ENCODE assay signal across 1 cellular context in the genomic region with DNA sequence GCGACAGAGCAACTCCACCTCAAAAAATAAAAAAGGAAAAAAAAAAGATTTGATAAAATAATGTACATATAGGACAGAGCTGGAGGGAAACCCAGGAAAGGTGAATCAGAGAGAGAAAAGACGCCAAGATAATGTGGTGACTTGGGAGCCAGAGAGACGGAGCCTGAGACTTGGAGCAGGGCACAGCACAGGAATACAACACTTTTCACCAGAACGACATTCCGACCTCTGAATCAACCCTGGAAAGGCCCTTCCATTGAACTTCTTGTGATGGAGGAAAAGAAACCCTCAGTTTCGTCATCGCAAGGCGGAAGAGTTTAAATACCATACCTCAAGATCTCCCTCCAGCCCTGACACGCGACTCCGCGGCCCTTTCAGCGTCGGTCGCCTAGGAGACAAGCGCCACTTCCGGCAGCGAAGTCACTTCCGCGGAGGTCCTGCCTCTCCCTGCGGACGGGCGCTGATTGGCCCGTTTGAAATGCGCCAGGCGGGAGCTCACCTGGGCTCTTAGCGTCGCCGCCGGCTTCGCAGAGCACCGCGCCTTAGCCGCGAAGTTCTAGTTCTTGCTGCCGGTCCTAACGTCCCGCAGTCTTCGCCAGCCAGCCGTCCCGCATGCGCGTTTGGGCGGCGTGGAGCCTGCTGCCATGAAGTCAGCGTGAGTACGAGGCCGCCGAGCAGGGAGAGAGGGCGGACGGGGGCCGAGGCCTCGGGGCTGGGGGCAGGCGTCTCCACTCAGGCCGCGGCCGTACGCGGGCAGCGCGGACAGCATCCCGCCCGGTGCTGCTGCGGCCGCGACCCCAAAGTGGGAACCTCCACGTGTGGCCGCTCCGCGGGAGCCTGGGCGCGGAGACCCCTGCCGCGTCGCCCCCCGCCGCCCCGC.
A peak's percentile ranks its signal among the peaks of the same experiment; 100 is the strongest.
TF ChIP-seq lines count a peak whose summit lies in the region.

A gene (plus strand): TSS at position 528 of the 880 bp plus-strand sequence. CDS start 117 bp downstream, at position 645.

TF ChIP-seq in HEK293, 187 proteins besides CTCF, POLR2A, EP300 and RAD21 (continued from another document and continues in another):
- TF ChIP-seq, protein P1, sequence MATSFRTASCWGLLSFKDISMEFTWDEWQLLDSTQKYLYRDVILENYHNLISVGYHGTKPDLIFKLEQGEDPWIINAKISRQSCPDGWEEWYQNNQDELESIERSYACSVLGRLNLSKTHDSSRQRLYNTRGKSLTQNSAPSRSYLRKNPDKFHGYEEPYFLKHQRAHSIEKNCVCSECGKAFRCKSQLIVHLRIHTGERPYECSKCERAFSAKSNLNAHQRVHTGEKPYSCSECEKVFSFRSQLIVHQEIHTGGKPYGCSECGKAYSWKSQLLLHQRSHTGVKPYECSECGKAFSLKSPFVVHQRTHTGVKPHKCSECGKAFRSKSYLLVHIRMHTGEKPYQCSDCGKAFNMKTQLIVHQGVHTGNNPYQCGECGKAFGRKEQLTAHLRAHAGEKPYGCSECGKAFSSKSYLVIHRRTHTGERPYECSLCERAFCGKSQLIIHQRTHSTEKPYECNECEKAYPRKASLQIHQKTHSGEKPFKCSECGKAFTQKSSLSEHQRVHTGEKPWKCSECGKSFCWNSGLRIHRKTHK (tag by site-specific recombination; IDR thresholded peaks at IDR 0.05): no peak
- TF ChIP-seq SP2 (tag by site-specific recombination; IDR thresholded peaks at IDR 0.05): peak; percentile 95
- TF ChIP-seq, protein P2, sequence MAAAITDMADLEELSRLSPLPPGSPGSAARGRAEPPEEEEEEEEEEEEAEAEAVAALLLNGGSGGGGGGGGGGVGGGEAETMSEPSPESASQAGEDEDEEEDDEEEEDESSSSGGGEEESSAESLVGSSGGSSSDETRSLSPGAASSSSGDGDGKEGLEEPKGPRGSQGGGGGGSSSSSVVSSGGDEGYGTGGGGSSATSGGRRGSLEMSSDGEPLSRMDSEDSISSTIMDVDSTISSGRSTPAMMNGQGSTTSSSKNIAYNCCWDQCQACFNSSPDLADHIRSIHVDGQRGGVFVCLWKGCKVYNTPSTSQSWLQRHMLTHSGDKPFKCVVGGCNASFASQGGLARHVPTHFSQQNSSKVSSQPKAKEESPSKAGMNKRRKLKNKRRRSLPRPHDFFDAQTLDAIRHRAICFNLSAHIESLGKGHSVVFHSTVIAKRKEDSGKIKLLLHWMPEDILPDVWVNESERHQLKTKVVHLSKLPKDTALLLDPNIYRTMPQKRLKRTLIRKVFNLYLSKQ (tag by site-specific recombination; IDR thresholded peaks at IDR 0.05; ENCODE audit: borderline replicate concordance): no peak
- no peak for TF ChIP-seq ZNF404 (tag by site-specific recombination; IDR thresholded peaks at IDR 0.05)
- no peak for TF ChIP-seq ZNF169 (tag by site-specific recombination; IDR thresholded peaks at IDR 0.05)
- TF ChIP-seq, protein P3, sequence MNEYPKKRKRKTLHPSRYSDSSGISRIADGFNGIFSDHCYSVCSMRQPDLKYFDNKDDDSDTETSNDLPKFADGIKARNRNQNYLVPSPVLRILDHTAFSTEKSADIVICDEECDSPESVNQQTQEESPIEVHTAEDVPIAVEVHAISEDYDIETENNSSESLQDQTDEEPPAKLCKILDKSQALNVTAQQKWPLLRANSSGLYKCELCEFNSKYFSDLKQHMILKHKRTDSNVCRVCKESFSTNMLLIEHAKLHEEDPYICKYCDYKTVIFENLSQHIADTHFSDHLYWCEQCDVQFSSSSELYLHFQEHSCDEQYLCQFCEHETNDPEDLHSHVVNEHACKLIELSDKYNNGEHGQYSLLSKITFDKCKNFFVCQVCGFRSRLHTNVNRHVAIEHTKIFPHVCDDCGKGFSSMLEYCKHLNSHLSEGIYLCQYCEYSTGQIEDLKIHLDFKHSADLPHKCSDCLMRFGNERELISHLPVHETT (tag by site-specific recombination; IDR thresholded peaks at IDR 0.05): peak; percentile 37; the same call in 1 of the 2 replicates
- TF ChIP-seq, protein P4, sequence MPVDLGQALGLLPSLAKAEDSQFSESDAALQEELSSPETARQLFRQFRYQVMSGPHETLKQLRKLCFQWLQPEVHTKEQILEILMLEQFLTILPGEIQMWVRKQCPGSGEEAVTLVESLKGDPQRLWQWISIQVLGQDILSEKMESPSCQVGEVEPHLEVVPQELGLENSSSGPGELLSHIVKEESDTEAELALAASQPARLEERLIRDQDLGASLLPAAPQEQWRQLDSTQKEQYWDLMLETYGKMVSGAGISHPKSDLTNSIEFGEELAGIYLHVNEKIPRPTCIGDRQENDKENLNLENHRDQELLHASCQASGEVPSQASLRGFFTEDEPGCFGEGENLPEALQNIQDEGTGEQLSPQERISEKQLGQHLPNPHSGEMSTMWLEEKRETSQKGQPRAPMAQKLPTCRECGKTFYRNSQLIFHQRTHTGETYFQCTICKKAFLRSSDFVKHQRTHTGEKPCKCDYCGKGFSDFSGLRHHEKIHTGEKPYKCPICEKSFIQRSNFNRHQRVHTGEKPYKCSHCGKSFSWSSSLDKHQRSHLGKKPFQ (tag by site-specific recombination; IDR thresholded peaks at IDR 0.05): no peak; the same call in 1 of the 2 replicates
- TF ChIP-seq, protein P5, sequence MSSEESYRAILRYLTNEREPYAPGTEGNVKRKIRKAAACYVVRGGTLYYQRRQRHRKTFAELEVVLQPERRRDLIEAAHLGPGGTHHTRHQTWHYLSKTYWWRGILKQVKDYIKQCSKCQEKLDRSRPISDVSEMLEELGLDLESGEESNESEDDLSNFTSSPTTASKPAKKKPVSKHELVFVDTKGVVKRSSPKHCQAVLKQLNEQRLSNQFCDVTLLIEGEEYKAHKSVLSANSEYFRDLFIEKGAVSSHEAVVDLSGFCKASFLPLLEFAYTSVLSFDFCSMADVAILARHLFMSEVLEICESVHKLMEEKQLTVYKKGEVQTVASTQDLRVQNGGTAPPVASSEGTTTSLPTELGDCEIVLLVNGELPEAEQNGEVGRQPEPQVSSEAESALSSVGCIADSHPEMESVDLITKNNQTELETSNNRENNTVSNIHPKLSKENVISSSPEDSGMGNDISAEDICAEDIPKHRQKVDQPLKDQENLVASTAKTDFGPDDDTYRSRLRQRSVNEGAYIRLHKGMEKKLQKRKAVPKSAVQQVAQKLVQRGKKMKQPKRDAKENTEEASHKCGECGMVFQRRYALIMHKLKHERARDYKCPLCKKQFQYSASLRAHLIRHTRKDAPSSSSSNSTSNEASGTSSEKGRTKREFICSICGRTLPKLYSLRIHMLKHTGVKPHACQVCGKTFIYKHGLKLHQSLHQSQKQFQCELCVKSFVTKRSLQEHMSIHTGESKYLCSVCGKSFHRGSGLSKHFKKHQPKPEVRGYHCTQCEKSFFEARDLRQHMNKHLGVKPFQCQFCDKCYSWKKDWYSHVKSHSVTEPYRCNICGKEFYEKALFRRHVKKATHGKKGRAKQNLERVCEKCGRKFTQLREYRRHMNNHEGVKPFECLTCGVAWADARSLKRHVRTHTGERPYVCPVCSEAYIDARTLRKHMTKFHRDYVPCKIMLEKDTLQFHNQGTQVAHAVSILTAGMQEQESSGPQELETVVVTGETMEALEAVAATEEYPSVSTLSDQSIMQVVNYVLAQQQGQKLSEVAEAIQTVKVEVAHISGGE (tag by site-specific recombination; conservative IDR thresholded peaks at IDR 0.05; ENCODE audit: low read depth): peak; percentile 74
- TF ChIP-seq, protein P6, sequence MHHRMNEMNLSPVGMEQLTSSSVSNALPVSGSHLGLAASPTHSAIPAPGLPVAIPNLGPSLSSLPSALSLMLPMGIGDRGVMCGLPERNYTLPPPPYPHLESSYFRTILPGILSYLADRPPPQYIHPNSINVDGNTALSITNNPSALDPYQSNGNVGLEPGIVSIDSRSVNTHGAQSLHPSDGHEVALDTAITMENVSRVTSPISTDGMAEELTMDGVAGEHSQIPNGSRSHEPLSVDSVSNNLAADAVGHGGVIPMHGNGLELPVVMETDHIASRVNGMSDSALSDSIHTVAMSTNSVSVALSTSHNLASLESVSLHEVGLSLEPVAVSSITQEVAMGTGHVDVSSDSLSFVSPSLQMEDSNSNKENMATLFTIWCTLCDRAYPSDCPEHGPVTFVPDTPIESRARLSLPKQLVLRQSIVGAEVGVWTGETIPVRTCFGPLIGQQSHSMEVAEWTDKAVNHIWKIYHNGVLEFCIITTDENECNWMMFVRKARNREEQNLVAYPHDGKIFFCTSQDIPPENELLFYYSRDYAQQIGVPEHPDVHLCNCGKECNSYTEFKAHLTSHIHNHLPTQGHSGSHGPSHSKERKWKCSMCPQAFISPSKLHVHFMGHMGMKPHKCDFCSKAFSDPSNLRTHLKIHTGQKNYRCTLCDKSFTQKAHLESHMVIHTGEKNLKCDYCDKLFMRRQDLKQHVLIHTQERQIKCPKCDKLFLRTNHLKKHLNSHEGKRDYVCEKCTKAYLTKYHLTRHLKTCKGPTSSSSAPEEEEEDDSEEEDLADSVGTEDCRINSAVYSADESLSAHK (tag by site-specific recombination; IDR thresholded peaks at IDR 0.05): no peak; the same call in 1 of the 2 replicates
- TF ChIP-seq ZFP41 (tag by site-specific recombination; IDR thresholded peaks at IDR 0.05; ENCODE audit: borderline replicate concordance): no peak
- TF ChIP-seq ZNF184 (tag by site-specific recombination; IDR thresholded peaks at IDR 0.05): no peak
- TF ChIP-seq ZNF221 (tag by site-specific recombination; IDR thresholded peaks at IDR 0.05; ENCODE audit: borderline replicate concordance): no peak
- no peak for TF ChIP-seq BCL11A (tag by site-specific recombination; IDR thresholded peaks at IDR 0.05; ENCODE audit: low read depth)
- TF ChIP-seq, protein P7, sequence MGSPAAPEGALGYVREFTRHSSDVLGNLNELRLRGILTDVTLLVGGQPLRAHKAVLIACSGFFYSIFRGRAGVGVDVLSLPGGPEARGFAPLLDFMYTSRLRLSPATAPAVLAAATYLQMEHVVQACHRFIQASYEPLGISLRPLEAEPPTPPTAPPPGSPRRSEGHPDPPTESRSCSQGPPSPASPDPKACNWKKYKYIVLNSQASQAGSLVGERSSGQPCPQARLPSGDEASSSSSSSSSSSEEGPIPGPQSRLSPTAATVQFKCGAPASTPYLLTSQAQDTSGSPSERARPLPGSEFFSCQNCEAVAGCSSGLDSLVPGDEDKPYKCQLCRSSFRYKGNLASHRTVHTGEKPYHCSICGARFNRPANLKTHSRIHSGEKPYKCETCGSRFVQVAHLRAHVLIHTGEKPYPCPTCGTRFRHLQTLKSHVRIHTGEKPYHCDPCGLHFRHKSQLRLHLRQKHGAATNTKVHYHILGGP (tag by site-specific recombination; IDR thresholded peaks at IDR 0.05): no peak
- TF ChIP-seq ZNF623 (tag by site-specific recombination; IDR thresholded peaks at IDR 0.05): no peak
- no peak for TF ChIP-seq SCRT1 (tag by site-specific recombination; IDR thresholded peaks at IDR 0.05; ENCODE audit: borderline replicate concordance)
- TF ChIP-seq KLF16 (tag by site-specific recombination; IDR thresholded peaks at IDR 0.05): peak; percentile 76; the same call in 1 of the 2 replicates
- TF ChIP-seq ZNF555 (tag by site-specific recombination; conservative IDR thresholded peaks at IDR 0.05): no peak
- TF ChIP-seq REPIN1 (tag by site-specific recombination; IDR thresholded peaks at IDR 0.05; ENCODE audit: low read depth): no peak; the same call in 1 of the 2 replicates
- TF ChIP-seq ZNF341 (tag by site-specific recombination; IDR thresholded peaks at IDR 0.05; ENCODE audit: low read depth): peak; percentile 39; the same call in 1 of the 2 replicates
- no peak for TF ChIP-seq ZNF175 (tag by site-specific recombination; IDR thresholded peaks at IDR 0.05)
- peak; percentile 81 for TF ChIP-seq SP7 (tag by site-specific recombination; IDR thresholded peaks at IDR 0.05)
- TF ChIP-seq ZNF654 (tag by site-specific recombination; IDR thresholded peaks at IDR 0.05; ENCODE audit: low read depth): no peak
- no peak for TF ChIP-seq ZNF157 (tag by site-specific recombination; IDR thresholded peaks at IDR 0.05)
- peak; percentile 39; the same call in 1 of the 2 replicates for TF ChIP-seq ZFP69B (tag by site-specific recombination; IDR thresholded peaks at IDR 0.05)
- no peak for TF ChIP-seq ZBTB1 (tag by site-specific recombination; IDR thresholded peaks at IDR 0.05)
- peak; percentile 89 for TF ChIP-seq ZNF629 (tag by site-specific recombination; IDR thresholded peaks at IDR 0.05)
- TF ChIP-seq ZFP3 (tag by site-specific recombination; IDR thresholded peaks at IDR 0.05; ENCODE audit: low read depth): no peak
- TF ChIP-seq, protein P8, sequence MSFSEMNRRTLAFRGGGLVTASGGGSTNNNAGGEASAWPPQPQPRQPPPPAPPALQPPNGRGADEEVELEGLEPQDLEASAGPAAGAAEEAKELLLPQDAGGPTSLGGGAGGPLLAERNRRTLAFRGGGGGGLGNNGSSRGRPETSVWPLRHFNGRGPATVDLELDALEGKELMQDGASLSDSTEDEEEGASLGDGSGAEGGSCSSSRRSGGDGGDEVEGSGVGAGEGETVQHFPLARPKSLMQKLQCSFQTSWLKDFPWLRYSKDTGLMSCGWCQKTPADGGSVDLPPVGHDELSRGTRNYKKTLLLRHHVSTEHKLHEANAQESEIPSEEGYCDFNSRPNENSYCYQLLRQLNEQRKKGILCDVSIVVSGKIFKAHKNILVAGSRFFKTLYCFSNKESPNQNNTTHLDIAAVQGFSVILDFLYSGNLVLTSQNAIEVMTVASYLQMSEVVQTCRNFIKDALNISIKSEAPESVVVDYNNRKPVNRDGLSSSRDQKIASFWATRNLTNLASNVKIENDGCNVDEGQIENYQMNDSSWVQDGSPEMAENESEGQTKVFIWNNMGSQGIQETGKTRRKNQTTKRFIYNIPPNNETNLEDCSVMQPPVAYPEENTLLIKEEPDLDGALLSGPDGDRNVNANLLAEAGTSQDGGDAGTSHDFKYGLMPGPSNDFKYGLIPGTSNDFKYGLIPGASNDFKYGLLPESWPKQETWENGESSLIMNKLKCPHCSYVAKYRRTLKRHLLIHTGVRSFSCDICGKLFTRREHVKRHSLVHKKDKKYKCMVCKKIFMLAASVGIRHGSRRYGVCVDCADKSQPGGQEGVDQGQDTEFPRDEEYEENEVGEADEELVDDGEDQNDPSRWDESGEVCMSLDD (tag by site-specific recombination; IDR thresholded peaks at IDR 0.05): no peak
- TF ChIP-seq HOXA7 (CRISPR knock-in tag; IDR thresholded peaks at IDR 0.05; ENCODE audit: borderline replicate concordance): peak; percentile 54; the same call in 1 of the 2 replicates
- TF ChIP-seq, protein P9, sequence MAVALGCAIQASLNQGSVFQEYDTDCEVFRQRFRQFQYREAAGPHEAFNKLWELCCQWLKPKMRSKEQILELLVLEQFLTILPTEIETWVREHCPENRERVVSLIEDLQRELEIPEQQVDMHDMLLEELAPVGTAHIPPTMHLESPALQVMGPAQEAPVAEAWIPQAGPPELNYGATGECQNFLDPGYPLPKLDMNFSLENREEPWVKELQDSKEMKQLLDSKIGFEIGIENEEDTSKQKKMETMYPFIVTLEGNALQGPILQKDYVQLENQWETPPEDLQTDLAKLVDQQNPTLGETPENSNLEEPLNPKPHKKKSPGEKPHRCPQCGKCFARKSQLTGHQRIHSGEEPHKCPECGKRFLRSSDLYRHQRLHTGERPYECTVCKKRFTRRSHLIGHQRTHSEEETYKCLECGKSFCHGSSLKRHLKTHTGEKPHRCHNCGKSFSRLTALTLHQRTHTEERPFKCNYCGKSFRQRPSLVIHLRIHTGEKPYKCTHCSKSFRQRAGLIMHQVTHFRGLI (tag by site-specific recombination; IDR thresholded peaks at IDR 0.05): 0 out of 2 replicates have a peak, but pooled peaks have one; percentile 4
- TF ChIP-seq GLI4 (tag by site-specific recombination; IDR thresholded peaks at IDR 0.05): 0 out of 2 replicates have a peak, but pooled peaks have one; percentile 23
- TF ChIP-seq ZNF473 (tag by site-specific recombination; IDR thresholded peaks at IDR 0.05): no peak
